ENCODE assay signal across 16 cellular contexts in the genomic region with DNA sequence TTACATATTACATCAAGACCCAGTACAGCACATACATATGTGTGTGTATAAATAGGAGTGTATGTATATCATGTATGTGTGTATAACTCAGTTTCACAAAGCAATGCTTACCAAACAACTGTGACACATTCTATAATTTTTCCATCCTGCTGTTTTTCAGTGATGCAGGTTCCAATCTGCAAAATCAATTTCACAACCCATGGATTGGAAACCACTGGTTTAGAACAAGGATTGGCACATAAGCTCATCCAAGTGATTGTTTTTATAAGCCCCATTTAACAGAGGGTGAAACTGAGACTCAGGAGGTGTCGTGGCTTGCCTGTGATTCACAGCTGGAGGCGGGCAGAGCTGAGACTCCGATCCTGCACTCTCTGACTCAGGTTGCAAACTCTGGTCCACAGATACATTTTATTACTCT.
A peak's percentile ranks its signal among the peaks of the same experiment; 100 is the strongest.
DNase-seq lines count a peak whose midpoint lies in the region; ATAC-seq lines count a peak whose summit lies in the region.
"Had no signal": no experiment of that assay in that cellular context is flagged by ENCODE, and none has a peak within 500 bp of the region (broad histone marks: within the 10 kb centered on the region; RNA-seq: fewer than 3 reads in every experiment).

No MANE protein-coding gene starts in this region.

- no peak overlapping the region for H2BK15ac ChIP-seq in mesendoderm (replicated peaks; ENCODE audit: low read depth)

- H3K9ac ChIP-seq in mesendoderm (ENCODE audit: low read length): no peak overlapping the region

- H3K27me3 ChIP-seq in mesendoderm (ENCODE audit: insufficient read depth, low read length, poor library complexity): no peaks in the 10 kb centered on the region
- H3K27me3 ChIP-seq: dorsolateral prefrontal cortex had no signal

- H3K79me1 ChIP-seq in mesendoderm (ENCODE audit: low read length): no peaks in the 10 kb centered on the region

- no peak overlapping the region for H2BK120ac ChIP-seq in mesendoderm (ENCODE audit: low read depth, low read length)

- no peaks in the 10 kb centered on the region for H3K9me3 Mint-ChIP-seq in activated CD8-positive, alpha-beta memory T cell treated with anti-CD3 and anti-CD28 coated beads, Interleukin-2, amount 10 ng/mL, durations not matched to agents 7 days and 5 days (ENCODE audit: low read depth)

- H3K56ac ChIP-seq in mesendoderm (ENCODE audit: low read length): no peak overlapping the region

- H3K36me3 ChIP-seq in mesendoderm (ENCODE audit: control insufficient read depth, insufficient read depth, low read length): no peaks in the 10 kb centered on the region

- H2BK5ac ChIP-seq in mesendoderm (ENCODE audit: low read length): no peak overlapping the region

- H4K5ac ChIP-seq in mesendoderm (ENCODE audit: low read length): no peak overlapping the region

- no peak overlapping the region for H3K4me3 ChIP-seq in mesendoderm (ENCODE audit: low read length)
- H3K4me3 ChIP-seq: dorsolateral prefrontal cortex had no signal

- no peak overlapping the region for H3K18ac ChIP-seq in mesendoderm (ENCODE audit: low read length)

- peaks cover 10% of the 10 kb centered on the region for H3K4me1 Mint-ChIP-seq in activated CD8-positive, alpha-beta memory T cell treated with anti-CD3 and anti-CD28 coated beads, Interleukin-2, amount 10 ng/mL, durations not matched to agents 7 days and 5 days

- H3K23ac ChIP-seq in mesendoderm (ENCODE audit: low read length): no peak overlapping the region

- no peak overlapping the region for H3K4me3 Mint-ChIP-seq in activated CD8-positive, alpha-beta memory T cell treated with anti-CD3 and anti-CD28 coated beads, Interleukin-2, amount 10 ng/mL, durations not matched to agents 7 days and 5 days

- H4K8ac ChIP-seq in mesendoderm (ENCODE audit: low read depth, low read length): no peak overlapping the region

- peaks cover 4% of the 10 kb centered on the region for H3K27me3 Mint-ChIP-seq in activated CD8-positive, alpha-beta memory T cell treated with anti-CD3 and anti-CD28 coated beads, Interleukin-2, amount 10 ng/mL, durations not matched to agents 7 days and 5 days

- ATAC-seq in activated CD8-positive, alpha-beta memory T cell treated with anti-CD3 and anti-CD28 coated beads, Interleukin-2, amount 10 ng/mL, durations not matched to agents 7 days and 5 days: peak; percentile 49
- ATAC-seq in esophagus mucosa (peak; percentile 81), HG02798 (IDR thresholded peaks at IDR 0.05; ENCODE audit: poor library complexity, unreplicated experiment) (no peak), HG03196 (IDR thresholded peaks at IDR 0.05; ENCODE audit: unreplicated experiment) (no peak)
- ATAC-seq: left colon had no signal

- no peak for DNase-seq in activated CD8-positive, alpha-beta memory T cell treated with anti-CD3 and anti-CD28 coated beads, Interleukin-2, amount 10 ng/mL, durations not matched to agents 7 days and 5 days
- DNase-seq in activated CD8-positive, alpha-beta memory T cell treated with anti-CD3 and anti-CD28 coated beads, Interleukin-2, amount 50 U/mL, for 4 hours: no peak
- DNase-seq in RKO (ENCODE audit: low spot score) (peak; percentile 52), mesendoderm (no peak)
- DNase-seq in stimulated activated CD8-positive, alpha-beta memory T cell treated with anti-CD3 and anti-CD28 coated beads, Interleukin-4, amount 100 ng/mL, for 48 hours: peak; percentile 71
- DNase-seq: amygdala; DMS53; dorsolateral prefrontal cortex; KBM-7; left colon; NCI-H1930; NK-92 treated with Interleukin-12 subunit alpha and Interleukin-12 subunit beta, amount 100 ng/mL, for 24 hours; retina had no signal

- no CpG with 5 or more reads among the region's 3 CpGs for WGBS in mesendoderm (ENCODE audit: extremely low coverage, insufficient coverage, low lambda C conversion rate)

- CTCF ChIA-PET in activated CD8-positive, alpha-beta memory T cell treated with anti-CD3 and anti-CD28 coated beads, Interleukin-2, amount 10 ng/mL, durations not matched to agents 7 days and 5 days (lab: Charles Lee): interaction anchor here (0.6 to 7.8 kb wide), 7 partner anchors 9 to 446 kb away, joined by 3 to 130 read pairs (median 3); no protein-coding TSS in a partner anchor

- H3K27ac ChIP-seq in mesendoderm (ENCODE audit: low read depth, low read length): no peak overlapping the region
- H3K27ac ChIP-seq: dorsolateral prefrontal cortex had no signal

- no peak overlapping the region for H3K4ac ChIP-seq in mesendoderm (ENCODE audit: low read depth, low read length)

- no peaks in the 10 kb centered on the region for H3K79me2 ChIP-seq in mesendoderm (ENCODE audit: control insufficient read depth, insufficient read depth, low read length)

- no peak overlapping the region for H3K4me2 ChIP-seq in mesendoderm (ENCODE audit: low read length)

- no peaks in the 10 kb centered on the region for H3K36me3 Mint-ChIP-seq in activated CD8-positive, alpha-beta memory T cell treated with anti-CD3 and anti-CD28 coated beads, Interleukin-2, amount 10 ng/mL, durations not matched to agents 7 days and 5 days

- H2AK5ac ChIP-seq in mesendoderm (ENCODE audit: low read length): no peak overlapping the region

- no peak overlapping the region for H3K27ac Mint-ChIP-seq in activated CD8-positive, alpha-beta memory T cell treated with anti-CD3 and anti-CD28 coated beads, Interleukin-2, amount 10 ng/mL, durations not matched to agents 7 days and 5 days

- H3K4me1 ChIP-seq in mesendoderm (ENCODE audit: control insufficient read depth, low read depth, low read length): peaks cover 3% of the 10 kb centered on the region

Comparison
In these comparisons a context has a peak if more than half of its experiments do, and no peak if none do; other contexts are left out.
1. ATAC-seq: peak in activated CD8-positive, alpha-beta memory T cell treated with anti-CD3 and anti-CD28 coated beads, Interleukin-2, amount 10 ng/mL, durations not matched to agents 7 days and 5 days (single experiment) and esophagus mucosa (single experiment); none in HG02798 (single experiment) and HG03196 (single experiment).
2. DNase-seq: peak in RKO (single experiment) and stimulated activated CD8-positive, alpha-beta memory T cell treated with anti-CD3 and anti-CD28 coated beads, Interleukin-4, amount 100 ng/mL, for 48 hours (single experiment); none in activated CD8-positive, alpha-beta memory T cell treated with anti-CD3 and anti-CD28 coated beads, Interleukin-2, amount 10 ng/mL, durations not matched to agents 7 days and 5 days (single experiment), activated CD8-positive, alpha-beta memory T cell treated with anti-CD3 and anti-CD28 coated beads, Interleukin-2, amount 50 U/mL, for 4 hours (single experiment) and mesendoderm (single experiment).